In the genomic region with DNA sequence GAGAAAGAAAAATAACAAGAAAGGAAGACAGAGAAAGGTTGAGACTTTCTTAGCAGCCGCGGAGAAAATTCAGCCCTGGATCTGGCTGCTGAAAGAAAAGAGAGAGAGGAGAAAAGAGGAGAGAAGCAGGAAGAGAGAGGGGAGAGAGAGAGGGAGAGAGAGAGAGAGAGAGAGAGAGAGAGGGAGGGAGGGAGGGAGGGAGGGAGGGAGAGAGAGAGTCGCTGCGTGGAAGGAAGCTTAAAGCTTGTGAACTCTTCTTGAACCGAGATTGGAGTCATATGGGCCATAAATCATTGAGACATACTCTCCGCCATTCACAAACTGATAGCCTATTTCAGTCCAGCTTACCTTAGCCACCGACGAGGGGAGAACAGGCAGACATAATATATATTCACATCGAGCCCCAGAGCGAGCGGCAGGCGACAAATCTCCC, we compare ENCODE assay signal across 8 cellular contexts. TPM values are rescaled to one million over a fixed set of nuclear protein-coding genes. Genes with fewer than 3 reads are reported as not detected.
DNase-seq lines count a peak whose midpoint lies in the region; ATAC-seq and TF ChIP-seq lines count a peak whose summit lies in the region.

No MANE protein-coding gene starts in this region.

- H3K4me1 ChIP-seq in mucosa of descending colon (ENCODE audit: low read depth), result peaks cover 23% of the 10 kb centered on the region

- TF ChIP-seq CTCF in GM13977 (IDR thresholded peaks at IDR 0.05; ENCODE audit: extremely low read depth, insufficient read depth, missing control alignments) (no peak), mucosa of descending colon (IDR thresholded peaks at IDR 0.05) (no peak)

- H3K4me3 ChIP-seq in mucosa of descending colon, result no peak overlapping the region

- no peaks in the 10 kb centered on the region for H3K9me3 ChIP-seq in mucosa of descending colon

- no peaks in the 10 kb centered on the region for H3K36me3 ChIP-seq in mucosa of descending colon (ENCODE audit: low read depth)

- DNase-seq in GM13977 (ENCODE audit: low spot score) (peak; percentile 77), NCI-H2227 (lab: John Stamatoyannopoulos, UW; ENCODE audit: unreplicated experiment) (peak; percentile 83), T47D (ENCODE audit: low read depth in 1 of 2, low spot score in 1 of 2) (peak; percentile 72 to 84), mucosa of descending colon (no peak), nucleus accumbens (lab: John Stamatoyannopoulos, UW) (no peak)

- ATAC-seq in mucosa of descending colon (peak; percentile 77), HG03378 (IDR thresholded peaks at IDR 0.05; ENCODE audit: unreplicated experiment) (no peak), GM21825 (IDR thresholded peaks at IDR 0.05; ENCODE audit: unreplicated experiment) (no peak), GM18858 (IDR thresholded peaks at IDR 0.05; ENCODE audit: unreplicated experiment) (no peak)

- in situ Hi-C loops in GM13977 (cut with MboI; ENCODE audit: low pct_unique_long_range_greater_than_20kb, low sequenced_read_pairs, unreplicated experiment) (no loop called here), T47D (cut with HindIII; ENCODE audit: low pct_unique_long_range_greater_than_20kb, low sequenced_read_pairs) (no loop called here)

- intact Hi-C loops in mucosa of descending colon (cut with DNase I, micrococcal nuclease), result no loop called here

RNA-seq across cellular contexts. Expression of gene HOXB2, which starts 10.3 kb away (rescaled TPM):
- 10 to 100 TPM in 1 of 3 donors, 1 to 10 TPM in 1, under 1 TPM in 1; 0.93 to 32.4 (median 3.3) TPM for total RNA-seq in mucosa of descending colon

RNA-seq across cellular contexts. Expression of gene HOXB4, which starts 23.0 kb away (rescaled TPM):
- total RNA-seq in mucosa of descending colon, result 10 to 100 TPM in 1 of 3 donors, 1 to 10 TPM in 2; 4.5 to 14.6 (median 5.3) TPM

RNA-seq across cellular contexts. Expression of gene HOXB1, which starts 24.4 kb away (rescaled TPM):
- total RNA-seq in mucosa of descending colon, result not detected

RNA-seq across cellular contexts. Expression of gene HOXB3, which starts 34.8 kb away (rescaled TPM):
- total RNA-seq in mucosa of descending colon, result 10 to 100 TPM; 42.4 to 64.8 (median 43.4) TPM

RNA-seq across cellular contexts. Expression of gene HOXB5, which starts 38.4 kb away (rescaled TPM):
- 10 to 100 TPM; 16.2 to 29.3 (median 19.9) TPM for total RNA-seq in mucosa of descending colon

Comparison
In these comparisons a context has a peak if more than half of its experiments do, and no peak if none do; other contexts are left out.
1. DNase-seq: peak in GM13977 (single experiment), NCI-H2227 (single experiment) and T47D (2 of 2); none in mucosa of descending colon (0 of 3) and nucleus accumbens (0 of 56).